18 cellular contexts compared by ENCODE assay signal in the genomic region with DNA sequence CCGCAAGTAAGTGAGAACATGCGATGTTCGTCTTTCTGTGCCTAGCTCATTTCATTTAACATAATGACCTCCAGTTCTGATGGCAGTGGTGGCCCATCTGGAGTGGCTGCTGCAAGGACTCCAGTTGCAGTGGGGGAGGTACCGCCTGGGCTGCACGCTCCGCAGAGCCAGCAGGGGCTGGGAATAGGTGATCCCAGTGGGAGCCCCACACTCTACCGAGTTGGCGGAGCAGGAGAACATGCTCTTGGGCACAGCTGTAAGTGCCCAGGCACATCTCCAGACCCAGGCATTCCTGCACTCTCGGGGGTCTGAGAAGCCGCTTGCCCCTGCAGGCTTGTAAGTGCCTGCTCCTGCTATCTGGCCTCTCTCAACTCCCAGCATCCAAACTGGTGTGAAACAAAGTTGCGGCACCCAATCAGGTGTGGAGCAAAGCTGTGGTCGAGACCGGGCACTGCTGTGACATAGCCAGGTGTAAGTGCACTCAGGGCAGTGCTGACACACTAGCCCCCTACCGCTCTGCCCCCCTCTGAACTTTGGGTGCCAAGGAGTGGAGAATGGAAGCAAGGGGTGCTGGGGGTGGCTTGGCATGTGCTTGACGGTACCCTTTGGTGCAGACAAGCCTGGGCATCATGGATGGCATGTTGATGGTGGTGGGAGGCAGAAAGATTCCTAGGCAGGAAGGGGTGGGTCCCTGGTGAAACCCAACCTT.
A peak's percentile ranks its signal among the peaks of the same experiment; 100 is the strongest.
DNase-seq lines count a peak whose midpoint lies in the region; ATAC-seq, FAIRE-seq and TF ChIP-seq lines count a peak whose summit lies in the region.
"Had no signal": no experiment of that assay in that cellular context is flagged by ENCODE, and none has a peak within 500 bp of the region (broad histone marks: within the 10 kb centered on the region; RNA-seq: fewer than 3 reads in every experiment).

No MANE protein-coding gene starts in this region.

- H3K9me3 ChIP-seq in heart right ventricle = peaks cover 0 to 52% (median 16%) of the 10 kb centered on the region in 11 donors
- H3K9me3 ChIP-seq in H1 (ENCODE audit: insufficient read depth in 2 of 2, low read depth in 1 of 2, low read length in 1 of 2) = 0 out of 4 replicates have a peak, but pooled peaks cover 0 to 3% of the 10 kb centered on the region in 2 experiments
- peaks cover 0 to 7% of the 10 kb centered on the region in 2 donors for H3K9me3 ChIP-seq in neuronal stem cell (replicated peaks in 1 of 2; ENCODE audit: control insufficient read depth in 2 of 2, insufficient read depth in 1 of 2, low read depth in 1 of 2, low read length in 2 of 2)
- H3K9me3 ChIP-seq: BE2C had no signal

- H4K5ac ChIP-seq in H1 (ENCODE audit: insufficient read length, low read depth, low read length) = no peak overlapping the region

- no peak overlapping the region for H3K23ac ChIP-seq in H1 (ENCODE audit: insufficient read length)
- H3K23ac ChIP-seq in neuronal stem cell (ENCODE audit: low read depth, low read length, poor library complexity) = peak overlapping the region; percentile 55

- no peak for TF ChIP-seq EP300 in H1 (IDR thresholded peaks at IDR 0.05; ENCODE audit: borderline replicate concordance in 1 of 2, low read depth in 2 of 2, low read length in 2 of 2)

- no peaks in the 10 kb centered on the region for H3K36me3 ChIP-seq in heart right ventricle
- H3K36me3 ChIP-seq in H1 (ENCODE audit: control insufficient read depth in 2 of 4, insufficient read depth in 4 of 4, low read length in 3 of 4) = peaks cover 0 to 7% (median 0%) of the 10 kb centered on the region in 4 experiments; a peak in 1 of 8 replicates
- H3K36me3 ChIP-seq in neuronal stem cell (replicated peaks in 1 of 2; ENCODE audit: control insufficient read depth in 2 of 2, insufficient read depth in 2 of 2, low read length in 2 of 2) = no peaks in the 10 kb centered on the region
- H3K36me3 ChIP-seq: BE2C had no signal

- ATAC-seq in heart right ventricle = no peak
- ATAC-seq: GM12878 had no signal

- H3K56ac ChIP-seq in H1 (replicated peaks; ENCODE audit: insufficient read length, low read depth, low read length) = no peak overlapping the region

- H4K8ac ChIP-seq in H1 (ENCODE audit: extremely low read depth, insufficient read depth, low read length) = no peak overlapping the region
- no peak overlapping the region for H4K8ac ChIP-seq in neuronal stem cell (ENCODE audit: low read depth, low read length)

- FAIRE-seq in H1 (lab: Jason Lieb, UNC) = no peak
- FAIRE-seq: GM12878, HTR-8/SVneo had no signal

- no peak for TF ChIP-seq POLR2A in H1 (IDR thresholded peaks at IDR 0.05; ENCODE audit: control extremely low read depth in 1 of 2, low read depth in 2 of 2, low read length in 2 of 2)

- no peak overlapping the region for H2BK5ac ChIP-seq in H1 (ENCODE audit: low read depth, low read length)
- H2BK5ac ChIP-seq in neuronal stem cell (ENCODE audit: low read length) = no peak overlapping the region

- intact Hi-C loops in cardiac septum (cut with DNase I) (no loop called here), heart right ventricle (cut with DNase I) (loop anchor here in 2 of 10 donors (10.0 kb wide), 2 partner anchors 102 to 122 kb away; no protein-coding TSS in a partner anchor)

- POLR2A ChIA-PET in H1 (lab: Charles Lee; ENCODE audit: partially characterized antibody) = no interaction called here

- H3K18ac ChIP-seq in H1 (ENCODE audit: extremely low read depth, low read length) (no peak overlapping the region; the same call in 1 of the 2 replicates), neuronal stem cell (ENCODE audit: low read length) (no peak overlapping the region)

- H3K27ac ChIP-seq in heart right ventricle (no peak overlapping the region), H1 (ENCODE audit: low read depth, low read length) (no peak overlapping the region), neuronal stem cell (replicated peaks; ENCODE audit: low read length) (no peak overlapping the region)

- H2BK120ac ChIP-seq in H1 (replicated peaks; ENCODE audit: low read depth, low read length) = no peak overlapping the region
- H2BK120ac ChIP-seq in neuronal stem cell (ENCODE audit: low read depth, low read length) = no peak overlapping the region

- H3K27me3 ChIP-seq in heart right ventricle = no peaks in the 10 kb centered on the region
- no peaks in the 10 kb centered on the region for H3K27me3 ChIP-seq in H1 (replicated peaks in 1 of 4; ENCODE audit: control insufficient read depth in 3 of 4, extremely low read depth in 1 of 4, insufficient read depth in 3 of 4, low read length in 3 of 4)
- H3K27me3 ChIP-seq in neuronal stem cell (ENCODE audit: control insufficient read depth in 3 of 3, insufficient read depth in 3 of 3, low read depth in 1 of 3, low read length in 3 of 3) = no peaks in the 10 kb centered on the region
- H3K27me3 ChIP-seq: BE2C had no signal

- no peak overlapping the region for H3K4me3 ChIP-seq in heart right ventricle
- H3K4me3 ChIP-seq in H1 (ENCODE audit: extremely low read depth in 1 of 4, insufficient read depth in 2 of 4, low read depth in 3 of 4, low read length in 4 of 4) = no peak overlapping the region
- H3K4me3 ChIP-seq in neuronal stem cell (ENCODE audit: low read length in 2 of 2) = no peak overlapping the region
- H3K4me3 ChIP-seq: GM12878 had no signal

- H3K23me2 ChIP-seq in H1 (ENCODE audit: low read depth, low read length) = no peaks in the 10 kb centered on the region

- H2AFZ ChIP-seq in H1 (ENCODE audit: low read length) (no peak overlapping the region), neuronal stem cell (ENCODE audit: low read length) (no peak overlapping the region)

- H3K79me1 ChIP-seq in H1 (ENCODE audit: low read depth, low read length) (no peaks in the 10 kb centered on the region), neuronal stem cell (ENCODE audit: low read depth, low read length) (no peaks in the 10 kb centered on the region)

- H3K9ac ChIP-seq in H1 (replicated peaks in 1 of 4; ENCODE audit: extremely low read depth in 1 of 4, low read depth in 3 of 4, low read length in 3 of 4) (no peak overlapping the region), neuronal stem cell (ENCODE audit: low read depth, low read length, poor library complexity) (no peak overlapping the region)

- TF ChIP-seq CTCF in heart right ventricle (IDR thresholded peaks at IDR 0.05) (no peak), H1 (IDR thresholded peaks at IDR 0.05; ENCODE audit: control extremely low read depth in 1 of 3, insufficient read depth in 1 of 3, low read depth in 1 of 3, low read length in 3 of 3) (no peak)

- H2BK15ac ChIP-seq in H1 (ENCODE audit: low read length) (peak overlapping the region; percentile 72; the same call in 1 of the 2 replicates), neuronal stem cell (ENCODE audit: low read length) (no peak overlapping the region)

- 94 to 95% methylated on average over 15 of the region's 15 CpGs for WGBS in heart right ventricle, 2 donors
- 91% methylated on average over 15 of the region's 15 CpGs; no CpG with 5 or more reads in 1 of the 2 experiments for WGBS in H1 (ENCODE audit: extremely low coverage in 1 of 2, insufficient coverage in 1 of 2, insufficient read length in 1 of 2, insufficient replicate concordance in 2 of 2, low coverage in 1 of 2, low lambda C conversion rate in 2 of 2, missing lambda C conversion rate in 1 of 2), 2 experiments
- WGBS in neuronal stem cell (ENCODE audit: extremely low coverage in 2 of 2, insufficient read length in 2 of 2, insufficient replicate concordance in 1 of 2), 2 donors = no CpG with 5 or more reads among the region's 15 CpGs

- H3K14ac ChIP-seq in H1 (ENCODE audit: insufficient read length) (no peak overlapping the region), neuronal stem cell (ENCODE audit: low read length) (peak overlapping the region; percentile 71)

- H3K4me2 ChIP-seq in H1 (ENCODE audit: insufficient read depth in 1 of 2, low read depth in 2 of 2, low read length in 2 of 2) (no peak overlapping the region), neuronal stem cell (ENCODE audit: insufficient read depth, low read length, poor library complexity, severe bottlenecking) (no peak overlapping the region)

- no peak overlapping the region for H2BK20ac ChIP-seq in H1 (ENCODE audit: low read length)

- H2BK12ac ChIP-seq in H1 (ENCODE audit: low read depth, low read length) (no peak overlapping the region), neuronal stem cell (ENCODE audit: low read length) (no peak overlapping the region)

- peak overlapping the region; percentile 72 for H4K91ac ChIP-seq in H1 (replicated peaks; ENCODE audit: insufficient read length, low read length)
- H4K91ac ChIP-seq in neuronal stem cell (ENCODE audit: low read depth, low read length, poor library complexity) = peak overlapping the region; percentile 85

- H3K4ac ChIP-seq in H1 (replicated peaks; ENCODE audit: insufficient read length, low read depth, low read length) = no peak overlapping the region
- no peak overlapping the region for H3K4ac ChIP-seq in neuronal stem cell (ENCODE audit: low read length)

- peak; percentile 54 for DNase-seq in cardiac septum (ENCODE audit: low spot score)
- no peak for DNase-seq in heart right ventricle
- DNase-seq in H1 (ENCODE audit: low read depth in 1 of 2, low spot score in 2 of 2) = no peak
- no peak for DNase-seq in neuronal stem cell (ENCODE audit: low spot score)
- DNase-seq in HK-2 (ENCODE audit: unreplicated experiment) = no peak
- no peak for DNase-seq in hippocampal formation (lab: John Stamatoyannopoulos, UW)
- DNase-seq: BE2C; C1 segment of cervical spinal cord; CD4-positive, CD25-positive, alpha-beta regulatory T cell; CD8-positive, alpha-beta memory T cell; COR-L47; DMS 273 treated with DMSO at 0.1 percent for 48 hours; DND-41; EL; GOT3; HCEC 1CT had no signal

- H3K79me2 ChIP-seq in H1 (ENCODE audit: control insufficient read depth in 1 of 2, insufficient read depth in 2 of 2, low read length in 2 of 2) = no peaks in the 10 kb centered on the region

- CTCF ChIA-PET in H1 (lab: Charles Lee; ENCODE audit: partially characterized antibody) = no interaction called here

- H3K4me1 ChIP-seq in heart right ventricle (no peaks in the 10 kb centered on the region), H1 (replicated peaks in 1 of 4; ENCODE audit: control insufficient read depth in 3 of 4, insufficient read depth in 4 of 4, low read length in 3 of 4) (peaks cover 0 to 6% (median 3%) of the 10 kb centered on the region in 4 experiments; a peak in 4 of 7 replicates), neuronal stem cell (ENCODE audit: control insufficient read depth in 2 of 2, insufficient read depth in 1 of 2, low read depth in 1 of 2, low read length in 2 of 2) (no peaks in the 10 kb centered on the region)
- H3K4me1 ChIP-seq: BE2C had no signal

- H2AK5ac ChIP-seq in H1 (ENCODE audit: low read depth, low read length) (0 out of 2 replicates have a peak overlapping the region, but pooled peaks have one; percentile 53), neuronal stem cell (ENCODE audit: low read depth, low read length) (no peak overlapping the region)

- no peak for TF ChIP-seq RAD21 in H1 (IDR thresholded peaks at IDR 0.05 in 1 of 2, conservative IDR thresholded peaks at IDR 0.05 in 1 of 2; ENCODE audit: low read depth in 2 of 2, low read length in 2 of 2)

- H4K20me1 ChIP-seq in H1 (replicated peaks in 1 of 2; ENCODE audit: control insufficient read depth in 1 of 2, insufficient read depth in 2 of 2, low read length in 2 of 2) = no peaks in the 10 kb centered on the region

TF ChIP-seq in H1, 55 proteins besides CTCF, POLR2A, EP300 and RAD21 (continues in another document):
- TF ChIP-seq CHD2 (IDR thresholded peaks at IDR 0.05; ENCODE audit: low read length) (no peak), NANOG (IDR thresholded peaks at IDR 0.05; ENCODE audit: insufficient read depth, low read depth, low read length, poor library complexity, severe bottlenecking) (no peak)
